In the genomic region with DNA sequence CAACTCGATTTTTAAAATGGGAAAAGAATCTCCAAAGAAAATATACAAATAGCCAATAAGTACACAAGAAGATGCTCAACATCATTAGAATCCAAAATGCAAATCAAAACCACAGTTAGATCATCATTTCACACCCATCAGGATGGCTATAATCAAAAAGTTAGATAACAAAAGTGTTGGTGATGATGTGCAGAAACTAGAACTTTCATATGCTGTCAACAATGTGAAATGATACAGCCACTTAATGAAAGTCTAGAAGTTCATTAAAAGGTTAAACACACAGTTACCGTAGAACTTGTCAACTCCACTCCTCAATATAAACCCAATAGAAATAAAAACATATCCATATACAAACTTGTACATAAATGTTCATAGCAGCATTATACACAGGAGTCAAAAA, we compare ENCODE assay signal across 16 cellular contexts. TPM values are rescaled to one million over a fixed set of nuclear protein-coding genes. Genes with fewer than 3 reads are reported as not detected.
DNase-seq lines count a peak whose midpoint lies in the region; ATAC-seq and TF ChIP-seq lines count a peak whose summit lies in the region.
"Had no signal": no experiment of that assay in that cellular context is flagged by ENCODE, and none has a peak within 500 bp of the region (broad histone marks: within the 10 kb centered on the region; RNA-seq: fewer than 3 reads in every experiment).

No MANE protein-coding gene starts in this region.

- TF ChIP-seq CTCF in brain microvascular endothelial cell (IDR thresholded peaks at IDR 0.05; ENCODE audit: low read depth, low read length, missing control alignments) (no peak), upper lobe of right lung (IDR thresholded peaks at IDR 0.05) (no peak)

- no peaks in the 10 kb centered on the region for H3K4me1 Mint-ChIP-seq in T-helper 2 cell treated with Interferon-gamma antibody and Interleukin-4, amounts not matched to agents 5 μg/mL and 100 μg/mL, for 36 hours (ENCODE audit: low read depth)
- H3K4me1 Mint-ChIP-seq: CD14-positive monocyte had no signal

- DNase-seq in GM23248 (no peak), brain microvascular endothelial cell (no peak), upper lobe of right lung (no peak), NCI-H774 (lab: John Stamatoyannopoulos, UW) (no peak)
- no peak for DNase-seq in T-helper 2 cell treated with Interferon-gamma antibody and Interleukin-4, amounts not matched to agents 5 μg/mL and 100 μg/mL, for 36 hours (ENCODE audit: low spot score)
- DNase-seq: AML-193; CD4-positive, alpha-beta memory T cell; DMS79 treated with DMSO at 0.1 percent for 48 hours; GF-D8; GOT3; H7 had no signal

- peaks cover 49% of the 10 kb centered on the region for H3K36me3 ChIP-seq in BLaER1
- H3K36me3 ChIP-seq in GM23248 (ENCODE audit: low read depth) = peaks cover 13% of the 10 kb centered on the region
- peaks cover 5% of the 10 kb centered on the region for H3K36me3 ChIP-seq in brain microvascular endothelial cell (replicated peaks)
- peaks cover 39% of the 10 kb centered on the region for H3K36me3 ChIP-seq in upper lobe of right lung

- peaks cover 88% of the 10 kb centered on the region for H3K79me2 ChIP-seq in GM23248 (ENCODE audit: insufficient read depth)

- H3K27me3 ChIP-seq in BLaER1 (no peaks in the 10 kb centered on the region), GM23248 (replicated peaks; ENCODE audit: insufficient read depth) (no peaks in the 10 kb centered on the region), brain microvascular endothelial cell (replicated peaks) (no peaks in the 10 kb centered on the region), upper lobe of right lung (no peaks in the 10 kb centered on the region)

- peaks cover 18% of the 10 kb centered on the region for H3K4me1 ChIP-seq in BLaER1
- peaks cover 31% of the 10 kb centered on the region for H3K4me1 ChIP-seq in GM23248 (ENCODE audit: insufficient read depth)
- no peaks in the 10 kb centered on the region for H3K4me1 ChIP-seq in upper lobe of right lung

- no peaks in the 10 kb centered on the region for H3K27me3 Mint-ChIP-seq in T-helper 2 cell treated with Interferon-gamma antibody and Interleukin-4, amounts not matched to agents 5 μg/mL and 100 μg/mL, for 36 hours (ENCODE audit: low read depth)
- H3K27me3 Mint-ChIP-seq: CD4-positive, alpha-beta memory T cell had no signal

- peaks cover 30% of the 10 kb centered on the region for H3K36me3 Mint-ChIP-seq in T-helper 2 cell treated with Interferon-gamma antibody and Interleukin-4, amounts not matched to agents 5 μg/mL and 100 μg/mL, for 36 hours (ENCODE audit: low read depth)

- intact Hi-C loops in upper lobe of right lung (cut with DNase I) = no loop called here

- H2AFZ ChIP-seq in GM23248 = no peak overlapping the region

- in situ Hi-C loops in GM23248 (cut with MboI) (no loop called here), brain microvascular endothelial cell (cut with HindIII; ENCODE audit: low pct_ligation_motif_present, low sequenced_read_pairs) (no loop called here)

- no peak overlapping the region for H3K27ac ChIP-seq in BLaER1
- peak overlapping the region; percentile 48 for H3K27ac ChIP-seq in GM23248
- peak overlapping the region; percentile 35 for H3K27ac ChIP-seq in brain microvascular endothelial cell
- H3K27ac ChIP-seq in upper lobe of right lung = no peak overlapping the region
- H3K27ac ChIP-seq: HL-60 had no signal

- peaks cover 28% of the 10 kb centered on the region for H3F3A ChIP-seq in GM23248 (ENCODE audit: insufficient read depth)

- no peak overlapping the region for H3K9ac ChIP-seq in BLaER1
- H3K9ac ChIP-seq in GM23248 = no peak overlapping the region

- H3K4me3 ChIP-seq in BLaER1 (no peak overlapping the region), GM23248 (peak overlapping the region; percentile 6; the same call in 1 of the 2 replicates), brain microvascular endothelial cell (ENCODE audit: low read depth, low read length) (no peak overlapping the region), upper lobe of right lung (no peak overlapping the region)

- H4K20me1 ChIP-seq in BLaER1 (peaks cover 22% of the 10 kb centered on the region), GM23248 (ENCODE audit: insufficient read depth) (no peaks in the 10 kb centered on the region)

- no peak overlapping the region for H3K4me3 Mint-ChIP-seq in T-helper 2 cell treated with Interferon-gamma antibody and Interleukin-4, amounts not matched to agents 5 μg/mL and 100 μg/mL, for 36 hours
- H3K4me3 Mint-ChIP-seq: CD14-positive monocyte; CD4-positive, alpha-beta memory T cell; HFFc6 had no signal

- no peaks in the 10 kb centered on the region for H3K9me2 ChIP-seq in GM23248 (ENCODE audit: insufficient read depth)

- H3K4me2 ChIP-seq in BLaER1 (peak overlapping the region; percentile 59), GM23248 (ENCODE audit: unreplicated experiment) (peak overlapping the region; percentile 50)

- H3K9me3 Mint-ChIP-seq in T-helper 2 cell treated with Interferon-gamma antibody and Interleukin-4, amounts not matched to agents 5 μg/mL and 100 μg/mL, for 36 hours = no peaks in the 10 kb centered on the region
- H3K9me3 Mint-ChIP-seq: HFFc6 had no signal

- H3K27ac Mint-ChIP-seq in T-helper 2 cell treated with Interferon-gamma antibody and Interleukin-4, amounts not matched to agents 5 μg/mL and 100 μg/mL, for 36 hours = no peak overlapping the region

- ATAC-seq in upper lobe of right lung = no peak
- ATAC-seq: HCT116 had no signal

- WGBS in GM23248 (ENCODE audit: low coverage in 1 of 2, low lambda C conversion rate in 2 of 2, missing lambda C conversion rate in 2 of 2), 2 experiments = 56 to 75% methylated on average over 2 of the region's 2 CpGs

- no peaks in the 10 kb centered on the region for H3K9me3 ChIP-seq in BLaER1
- H3K9me3 ChIP-seq in GM23248 (ENCODE audit: low read depth) = no peaks in the 10 kb centered on the region
- H3K9me3 ChIP-seq in upper lobe of right lung = no peaks in the 10 kb centered on the region

RNA-seq across cellular contexts. Expression of gene ZC3H13, which starts 11.8 kb away (rescaled TPM):
- total RNA-seq in GM23248 (2014; rRNA removed; shearing (Covaris generic)) = 8.6 and 15.6 TPM in 2 replicates
- polyA plus RNA-seq in GM23248 (2016; fragmentation: Nextera tagmentation; extraction: Ambion mirVana) = 50.7 and 53.4 TPM in 2 replicates
- 49.2 TPM for total RNA-seq in upper lobe of right lung

Comparison
In these comparisons a context has a peak if more than half of its experiments do, and no peak if none do; other contexts are left out.
1. H3K27ac ChIP-seq: peak in GM23248 (single experiment) and brain microvascular endothelial cell (single experiment); none in BLaER1 (single experiment) and upper lobe of right lung (single experiment).